Comparison of ENCODE assay signal across 8 cellular contexts in genomic region chr1:28329395-28330153, GRCh38. TPM values are rescaled to one million over a fixed set of nuclear protein-coding genes. Genes with fewer than 3 reads are reported as not detected.
DNase-seq lines count a peak whose midpoint lies in the region; ATAC-seq and TF ChIP-seq lines count a peak whose summit lies in the region.

No MANE protein-coding gene starts in this region.

- no peak for TF ChIP-seq RAD21 in Ishikawa (IDR thresholded peaks at IDR 0.05; ENCODE audit: low read depth)

- peak; percentile 10 for ATAC-seq in activated CD8-positive, alpha-beta T cell treated with anti-CD3 and anti-CD28 coated beads for 36 hours
- ATAC-seq in upper lobe of left lung (ENCODE audit: low FRiP score in 2 of 2) (peak; percentile 52 to 61), HG03135 (IDR thresholded peaks at IDR 0.05; ENCODE audit: unreplicated experiment) (no peak), HG03108 (IDR thresholded peaks at IDR 0.05; ENCODE audit: unreplicated experiment) (no peak)

- TF ChIP-seq CTCF in Caco-2 (IDR thresholded peaks at IDR 0.05; ENCODE audit: insufficient read depth in 1 of 2, low read depth in 1 of 2, low read length in 1 of 2, severe bottlenecking in 1 of 2, unreplicated experiment in 1 of 2) (no peak), esophagus muscularis mucosa (IDR thresholded peaks at IDR 0.05) (no peak), upper lobe of left lung (IDR thresholded peaks at IDR 0.05) (peak in 3 of 6 experiments; percentile 13 to 32 (median 15))
- TF ChIP-seq CTCF in activated CD8-positive, alpha-beta T cell treated with anti-CD3 and anti-CD28 coated beads for 36 hours (IDR thresholded peaks at IDR 0.05), result no peak

- H3K4me1 ChIP-seq in Caco-2 (no peaks in the 10 kb centered on the region), esophagus muscularis mucosa (peaks cover 15 to 25% (median 21%) of the 10 kb centered on the region in 4 donors), upper lobe of left lung (peaks cover 12 to 21% (median 16%) of the 10 kb centered on the region in 4 donors)

- peaks cover 9% of the 10 kb centered on the region for H3K4me1 Mint-ChIP-seq in Caco-2 (ENCODE audit: low read depth, unreplicated experiment)
- H3K4me1 Mint-ChIP-seq in activated CD8-positive, alpha-beta T cell treated with anti-CD3 and anti-CD28 coated beads for 36 hours (ENCODE audit: low read depth), result peaks cover 32% of the 10 kb centered on the region

- no peaks in the 10 kb centered on the region for H3K9me3 Mint-ChIP-seq in Caco-2 (ENCODE audit: unreplicated experiment)
- H3K9me3 Mint-ChIP-seq in activated CD8-positive, alpha-beta T cell treated with anti-CD3 and anti-CD28 coated beads for 36 hours, result no peaks in the 10 kb centered on the region

- H3K27me3 Mint-ChIP-seq in Caco-2 (ENCODE audit: insufficient read depth, unreplicated experiment), result no peaks in the 10 kb centered on the region
- H3K27me3 Mint-ChIP-seq in activated CD8-positive, alpha-beta T cell treated with anti-CD3 and anti-CD28 coated beads for 36 hours, result no peaks in the 10 kb centered on the region

- H3K9me3 ChIP-seq in Caco-2 (no peaks in the 10 kb centered on the region), esophagus muscularis mucosa (no peaks in the 10 kb centered on the region), upper lobe of left lung (no peaks in the 10 kb centered on the region)

- H3K27me3 ChIP-seq in Caco-2 (replicated peaks; ENCODE audit: control insufficient read depth, insufficient read depth, low read length) (no peaks in the 10 kb centered on the region), esophagus muscularis mucosa (no peaks in the 10 kb centered on the region), upper lobe of left lung (no peaks in the 10 kb centered on the region)

- H3K4me3 Mint-ChIP-seq in Caco-2 (ENCODE audit: unreplicated experiment), result peak overlapping the region; percentile 83
- H3K4me3 Mint-ChIP-seq in activated CD8-positive, alpha-beta T cell treated with anti-CD3 and anti-CD28 coated beads for 36 hours, result peak overlapping the region; percentile 95

- H3K4me3 ChIP-seq in Caco-2 (ENCODE audit: low read depth, low read length), result peak overlapping the region; percentile 60
- peak overlapping the region; percentile 61 to 69 (median 64) for H3K4me3 ChIP-seq in esophagus muscularis mucosa
- H3K4me3 ChIP-seq in upper lobe of left lung, result peak overlapping the region; percentile 56 to 71 (median 64)

- no peak for TF ChIP-seq EP300 in Ishikawa (IDR thresholded peaks at IDR 0.05; ENCODE audit: borderline replicate concordance)
- no peak for TF ChIP-seq EP300 in esophagus muscularis mucosa (IDR thresholded peaks at IDR 0.05)
- no peak for TF ChIP-seq EP300 in upper lobe of left lung (IDR thresholded peaks at IDR 0.05)

- no peaks in the 10 kb centered on the region for H3K36me3 ChIP-seq in Caco-2 (ENCODE audit: control insufficient read depth, insufficient read depth, low read length)
- H3K36me3 ChIP-seq in esophagus muscularis mucosa, result peaks cover 23 to 41% (median 35%) of the 10 kb centered on the region in 4 donors
- peaks cover 6 to 37% (median 20%) of the 10 kb centered on the region in 4 donors for H3K36me3 ChIP-seq in upper lobe of left lung

- BruUV-seq in Caco-2 (replicated peaks; lab: Mats Ljungman, UMichigan), result TSS peak; percentile 89

- TF ChIP-seq POLR2A in esophagus muscularis mucosa (IDR thresholded peaks at IDR 0.05; ENCODE audit: low read depth) (no peak), upper lobe of left lung (IDR thresholded peaks at IDR 0.05) (no peak)

- WGBS in esophagus muscularis mucosa, result 41% methylated on average over 28 of the region's 29 CpGs
- WGBS in upper lobe of left lung, 2 donors, result 41 to 58% methylated on average over 19 to 29 of the region's 29 CpGs

- H3K36me3 Mint-ChIP-seq in Caco-2 (ENCODE audit: insufficient read depth, unreplicated experiment), result peaks cover 20% of the 10 kb centered on the region
- H3K36me3 Mint-ChIP-seq in activated CD8-positive, alpha-beta T cell treated with anti-CD3 and anti-CD28 coated beads for 36 hours (ENCODE audit: low read depth), result peaks cover 34% of the 10 kb centered on the region

- intact Hi-C loops in Caco-2 (cut with micrococcal nuclease; ENCODE audit: unreplicated experiment) (no loop called here), esophagus muscularis mucosa (cut with DNase I) (loop anchor here (5.0 kb wide), 2 partner anchors 67 to 82 kb away; no protein-coding TSS in a partner anchor)
- intact Hi-C loops in activated CD8-positive, alpha-beta T cell treated with anti-CD3 and anti-CD28 coated beads for 36 hours (cut with micrococcal nuclease), result loop anchor here (5.0 kb wide), 1 partner anchor 82 kb away; no protein-coding TSS in a partner anchor

- POLR2A ChIA-PET in Caco-2 (lab: Charles Lee), result interaction anchor here (0.6 to 1.4 kb wide), 8 partner anchors 16 to 313 kb away, joined by 3 to 9 read pairs (median 6); partner anchors contain the start of genes ATP5IF1, PHACTR4 and TAF12
- POLR2A ChIA-PET in activated CD8-positive, alpha-beta T cell treated with anti-CD3 and anti-CD28 coated beads for 36 hours (lab: Charles Lee), result interaction anchor here (0.8 to 4.5 kb wide), 25 partner anchors 8 to 319 kb away, joined by 3 to 45 read pairs (median 5); partner anchors contain the start of genes RCC1, RNU11, SESN2 and TRNAU1AP

- CTCF ChIA-PET in Caco-2 (lab: Charles Lee), result interaction anchor here (0.6 to 3.2 kb wide), 3 partner anchors 23 to 319 kb away, joined by 3 to 20 read pairs (median 3); no protein-coding TSS in a partner anchor
- CTCF ChIA-PET in activated CD8-positive, alpha-beta T cell treated with anti-CD3 and anti-CD28 coated beads for 36 hours (lab: Charles Lee), result interaction anchor here (1.0 to 4.8 kb wide), 7 partner anchors 10 to 406 kb away, joined by 3 to 28 read pairs (median 4); no protein-coding TSS in a partner anchor

- peak; percentile 16 to 39 for DNase-seq in Caco-2
- DNase-seq in activated CD8-positive, alpha-beta T cell treated with anti-CD3 and anti-CD28 coated beads for 36 hours, result peak; percentile 57
- DNase-seq in esophagus muscularis mucosa (ENCODE audit: extremely low spot score), result no peak
- DNase-seq in occipital lobe (lab: John Stamatoyannopoulos, UW), result peak; percentile 1
- peak in 1 of 2 donors; percentile 31 for DNase-seq in upper lobe of left lung

- H3K27ac ChIP-seq in esophagus muscularis mucosa (replicated peaks in 1 of 4) (peak overlapping the region; percentile 80 to 90 (median 83)), upper lobe of left lung (peak overlapping the region; percentile 84 to 94 (median 92))

- peak overlapping the region; percentile 95 for H3K27ac Mint-ChIP-seq in Caco-2 (ENCODE audit: unreplicated experiment)
- peak overlapping the region; percentile 98 for H3K27ac Mint-ChIP-seq in activated CD8-positive, alpha-beta T cell treated with anti-CD3 and anti-CD28 coated beads for 36 hours

TF ChIP-seq in Ishikawa, 13 proteins besides CTCF, POLR2A, EP300 and RAD21:
- TF ChIP-seq CEBPB (IDR thresholded peaks at IDR 0.05), result 0 out of 2 replicates have a peak, but pooled peaks have one; percentile 1
- TF ChIP-seq, protein P1, sequence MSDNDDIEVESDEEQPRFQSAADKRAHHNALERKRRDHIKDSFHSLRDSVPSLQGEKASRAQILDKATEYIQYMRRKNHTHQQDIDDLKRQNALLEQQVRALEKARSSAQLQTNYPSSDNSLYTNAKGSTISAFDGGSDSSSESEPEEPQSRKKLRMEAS (IDR thresholded peaks at IDR 0.05), result no peak

RNA-seq across cellular contexts. Expression of gene MED18, which starts 0.7 kb away (rescaled TPM):
- total RNA-seq in Caco-2 (2022) (7.3 and 9.0 TPM in 2 replicates), esophagus muscularis mucosa (10 to 100 TPM in 3 of 4 donors, 1 to 10 TPM in 1; 8.0 to 14.5 (median 12.9) TPM), occipital lobe (15.1 TPM), upper lobe of left lung (10 to 100 TPM; 11.3 to 30.4 (median 14.6) TPM)
- 10 to 100 TPM; 14.9 to 18.9 TPM for total RNA-seq in activated CD8-positive, alpha-beta T cell treated with anti-CD3 and anti-CD28 coated beads for 36 hours

RNA-seq across cellular contexts. Expression of gene PHACTR4, which starts 40.0 kb away (rescaled TPM):
- total RNA-seq in Caco-2 (2022) (31.1 and 35.5 TPM in 2 replicates), esophagus muscularis mucosa (10 to 100 TPM; 21.0 to 32.4 (median 27.7) TPM), occipital lobe (9.7 TPM), upper lobe of left lung (10 to 100 TPM; 28.8 to 38.7 (median 33.9) TPM)
- total RNA-seq in activated CD8-positive, alpha-beta T cell treated with anti-CD3 and anti-CD28 coated beads for 36 hours, result 10 to 100 TPM; 20.3 to 20.9 TPM

Comparison
In these comparisons a context has a peak if more than half of its experiments do, and no peak if none do; other contexts are left out.
1. ATAC-seq: peak in activated CD8-positive, alpha-beta T cell treated with anti-CD3 and anti-CD28 coated beads for 36 hours (single experiment) and upper lobe of left lung (2 of 2); none in HG03135 (single experiment) and HG03108 (single experiment).
2. Peak in every context shown above with its lines, with median percentiles within 50 percentile points of each other: H3K4me3 ChIP-seq.